1 cellular context compared by ENCODE assay signal in the genomic region with DNA sequence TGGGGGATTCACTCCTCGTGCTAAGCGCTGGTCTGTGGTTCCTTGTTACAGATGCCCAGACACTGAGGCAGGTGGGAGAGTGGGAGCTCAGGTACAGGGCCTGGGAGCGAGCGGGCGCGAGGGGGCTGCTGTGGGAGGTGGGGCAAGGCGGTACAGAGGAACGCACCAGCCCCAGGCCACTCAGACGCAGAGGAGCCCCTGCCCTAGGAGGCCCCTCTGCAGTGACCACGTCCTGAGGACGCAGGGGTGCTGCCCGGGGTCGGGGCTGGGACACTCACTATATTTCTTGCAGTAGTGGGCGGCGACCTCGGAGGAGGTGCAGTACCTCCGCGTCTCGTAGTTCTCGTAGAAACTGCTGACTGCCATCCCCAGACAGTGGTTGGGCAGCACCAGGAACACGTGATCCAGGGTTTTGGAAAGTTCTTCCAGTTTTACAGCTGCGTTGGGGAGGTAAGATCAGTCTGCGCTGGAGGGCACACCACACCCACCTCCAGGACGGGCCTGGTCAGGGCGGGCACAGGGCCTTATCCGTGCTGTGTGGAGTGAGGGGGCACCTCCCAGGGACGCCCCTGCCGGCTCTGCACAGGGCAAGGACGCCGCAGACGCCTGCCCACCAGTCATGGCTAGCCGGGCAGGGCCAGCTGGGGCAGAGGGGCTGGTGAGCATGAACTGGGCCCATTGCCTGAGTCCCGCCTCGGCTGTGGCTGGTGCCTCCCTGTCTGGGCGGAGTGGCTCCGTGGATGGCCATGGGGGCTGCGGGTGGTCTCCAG.
TF ChIP-seq lines count a peak whose summit lies in the region.

No MANE protein-coding gene starts in this region.

TF ChIP-seq in K562, 482 proteins besides CTCF, POLR2A, EP300 and RAD21:
- TF ChIP-seq POLR2G (IDR thresholded peaks at IDR 0.05; ENCODE audit: low read depth, low read length) (peak; percentile 4; the same call in 1 of the 2 replicates), ARID2 (IDR thresholded peaks at IDR 0.05) (no peak), KLF1 (tag; IDR thresholded peaks at IDR 0.05) (no peak), MCM3 (IDR thresholded peaks at IDR 0.05) (no peak)
- TF ChIP-seq, protein P1, sequence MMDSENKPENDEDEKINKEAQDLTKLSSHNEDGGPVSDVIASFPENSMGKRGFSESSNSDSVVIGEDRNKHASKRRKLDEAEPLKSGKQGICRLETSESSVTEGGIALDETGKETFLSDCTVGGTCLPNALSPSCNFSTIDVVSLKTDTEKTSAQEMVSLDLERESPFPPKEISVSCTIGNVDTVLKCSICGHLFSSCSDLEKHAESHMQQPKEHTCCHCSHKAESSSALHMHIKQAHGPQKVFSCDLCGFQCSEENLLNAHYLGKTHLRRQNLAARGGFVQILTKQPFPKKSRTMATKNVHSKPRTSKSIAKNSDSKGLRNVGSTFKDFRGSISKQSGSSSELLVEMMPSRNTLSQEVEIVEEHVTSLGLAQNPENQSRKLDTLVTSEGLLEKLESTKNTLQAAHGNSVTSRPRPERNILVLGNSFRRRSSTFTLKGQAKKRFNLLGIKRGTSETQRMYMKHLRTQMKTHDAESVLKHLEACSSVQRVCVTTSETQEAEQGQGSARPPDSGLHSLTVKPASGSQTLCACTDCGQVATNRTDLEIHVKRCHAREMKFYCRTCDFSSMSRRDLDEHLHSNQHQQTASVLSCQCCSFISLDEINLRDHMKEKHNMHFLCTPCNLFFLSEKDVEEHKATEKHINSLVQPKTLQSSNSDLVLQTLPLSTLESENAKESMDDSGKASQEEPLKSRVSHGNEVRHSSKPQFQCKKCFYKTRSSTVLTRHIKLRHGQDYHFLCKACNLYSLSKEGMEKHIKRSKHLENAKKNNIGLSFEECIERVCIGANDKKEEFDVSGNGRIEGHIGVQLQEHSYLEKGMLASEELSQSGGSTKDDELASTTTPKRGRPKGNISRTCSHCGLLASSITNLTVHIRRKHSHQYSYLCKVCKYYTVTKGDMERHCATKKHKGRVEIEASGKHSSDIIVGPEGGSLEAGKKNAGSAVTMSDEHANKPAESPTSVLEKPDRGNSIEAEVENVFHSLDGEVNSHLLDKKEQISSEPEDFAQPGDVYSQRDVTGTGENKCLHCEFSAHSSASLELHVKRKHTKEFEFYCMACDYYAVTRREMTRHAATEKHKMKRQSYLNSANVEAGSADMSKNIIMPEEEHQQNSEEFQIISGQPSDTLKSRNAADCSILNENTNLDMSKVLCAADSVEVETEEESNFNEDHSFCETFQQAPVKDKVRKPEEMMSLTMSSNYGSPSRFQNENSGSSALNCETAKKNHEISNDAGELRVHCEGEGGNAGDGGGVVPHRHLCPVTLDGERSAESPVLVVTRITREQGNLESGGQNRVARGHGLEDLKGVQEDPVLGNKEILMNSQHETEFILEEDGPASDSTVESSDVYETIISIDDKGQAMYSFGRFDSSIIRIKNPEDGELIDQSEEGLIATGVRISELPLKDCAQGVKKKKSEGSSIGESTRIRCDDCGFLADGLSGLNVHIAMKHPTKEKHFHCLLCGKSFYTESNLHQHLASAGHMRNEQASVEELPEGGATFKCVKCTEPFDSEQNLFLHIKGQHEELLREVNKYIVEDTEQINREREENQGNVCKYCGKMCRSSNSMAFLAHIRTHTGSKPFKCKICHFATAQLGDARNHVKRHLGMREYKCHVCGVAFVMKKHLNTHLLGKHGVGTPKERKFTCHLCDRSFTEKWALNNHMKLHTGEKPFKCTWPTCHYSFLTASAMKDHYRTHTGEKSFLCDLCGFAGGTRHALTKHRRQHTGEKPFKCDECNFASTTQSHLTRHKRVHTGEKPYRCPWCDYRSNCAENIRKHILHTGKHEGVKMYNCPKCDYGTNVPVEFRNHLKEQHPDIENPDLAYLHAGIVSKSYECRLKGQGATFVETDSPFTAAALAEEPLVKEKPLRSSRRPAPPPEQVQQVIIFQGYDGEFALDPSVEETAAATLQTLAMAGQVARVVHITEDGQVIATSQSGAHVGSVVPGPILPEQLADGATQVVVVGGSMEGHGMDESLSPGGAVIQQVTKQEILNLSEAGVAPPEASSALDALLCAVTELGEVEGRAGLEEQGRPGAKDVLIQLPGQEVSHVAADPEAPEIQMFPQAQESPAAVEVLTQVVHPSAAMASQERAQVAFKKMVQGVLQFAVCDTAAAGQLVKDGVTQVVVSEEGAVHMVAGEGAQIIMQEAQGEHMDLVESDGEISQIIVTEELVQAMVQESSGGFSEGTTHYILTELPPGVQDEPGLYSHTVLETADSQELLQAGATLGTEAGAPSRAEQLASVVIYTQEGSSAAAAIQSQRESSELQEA (IDR thresholded peaks at IDR 0.05; ENCODE audit: low read depth): no peak
